Comparison of ENCODE assay signal across 8 cellular contexts in the genomic region with DNA sequence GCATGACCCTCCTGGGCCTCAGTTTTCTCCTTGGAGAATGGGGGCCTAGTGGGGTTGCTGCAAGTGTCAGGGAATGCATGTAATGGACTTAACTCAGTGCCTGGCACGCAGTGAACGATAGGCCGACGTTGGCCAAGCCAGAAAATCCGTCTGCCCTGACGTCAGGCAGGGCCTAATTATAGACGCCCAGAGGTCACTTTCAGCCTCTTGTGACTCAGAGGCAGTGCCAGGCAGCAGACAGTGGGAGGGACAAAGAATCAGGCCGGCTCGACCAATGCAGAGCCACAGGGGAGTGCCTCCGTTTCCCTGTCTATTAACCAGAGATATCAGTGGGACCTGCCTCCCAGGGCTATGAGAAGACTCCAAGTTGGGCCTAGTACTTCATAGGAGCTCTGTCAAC.
DNase-seq lines count a peak whose midpoint lies in the region; ATAC-seq and TF ChIP-seq lines count a peak whose summit lies in the region.
"Had no signal": no experiment of that assay in that cellular context is flagged by ENCODE, and none has a peak within 500 bp of the region (broad histone marks: within the 10 kb centered on the region; RNA-seq: fewer than 3 reads in every experiment).

No MANE protein-coding gene starts in this region.

- H3K9me3 ChIP-seq in esophagus squamous epithelium (no peaks in the 10 kb centered on the region), mucosa of descending colon (no peaks in the 10 kb centered on the region), upper lobe of right lung (no peaks in the 10 kb centered on the region)

- H3K36me3 Mint-ChIP-seq in activated CD4-positive, alpha-beta memory T cell treated with anti-CD3 and anti-CD28 coated beads for 36 hours: no peaks in the 10 kb centered on the region
- H3K36me3 Mint-ChIP-seq in activated CD4-positive, alpha-beta T cell treated with anti-CD3 and anti-CD28 coated beads, Interleukin-2, amount 10 ng/mL, durations not matched to agents 24 days and 14 days (ENCODE audit: low read depth): no peaks in the 10 kb centered on the region

- peaks cover 5% of the 10 kb centered on the region for H3K9me3 Mint-ChIP-seq in activated CD4-positive, alpha-beta memory T cell treated with anti-CD3 and anti-CD28 coated beads for 36 hours
- H3K9me3 Mint-ChIP-seq in activated CD4-positive, alpha-beta T cell treated with anti-CD3 and anti-CD28 coated beads, Interleukin-2, amount 10 ng/mL, durations not matched to agents 24 days and 14 days: no peaks in the 10 kb centered on the region

- H3K27me3 ChIP-seq in esophagus squamous epithelium (no peaks in the 10 kb centered on the region), upper lobe of right lung (peaks cover 4% of the 10 kb centered on the region)

- DNase-seq in RKO (ENCODE audit: low spot score): peak; percentile 47
- no peak for DNase-seq in esophagus squamous epithelium (lab: John Stamatoyannopoulos, UW)
- DNase-seq in mucosa of descending colon: peak; percentile 27 to 60 (median 35)
- DNase-seq in upper lobe of right lung: no peak
- DNase-seq in activated CD4-positive, alpha-beta memory T cell treated with anti-CD3 and anti-CD28 coated beads for 36 hours: no peak
- no peak for DNase-seq in activated CD4-positive, alpha-beta T cell treated with anti-CD3 and anti-CD28 coated beads, Interleukin-2, amount 10 ng/mL, durations not matched to agents 24 days and 14 days
- DNase-seq: erythroblast had no signal

- H3K36me3 ChIP-seq in esophagus squamous epithelium (no peaks in the 10 kb centered on the region), mucosa of descending colon (ENCODE audit: low read depth) (no peaks in the 10 kb centered on the region), upper lobe of right lung (no peaks in the 10 kb centered on the region)

- no peak overlapping the region for H3K27ac Mint-ChIP-seq in activated CD4-positive, alpha-beta memory T cell treated with anti-CD3 and anti-CD28 coated beads for 36 hours
- H3K27ac Mint-ChIP-seq in activated CD4-positive, alpha-beta T cell treated with anti-CD3 and anti-CD28 coated beads, Interleukin-2, amount 10 ng/mL, durations not matched to agents 24 days and 14 days: no peak overlapping the region

- H3K4me1 ChIP-seq in esophagus squamous epithelium (peaks cover 3 to 21% (median 5%) of the 10 kb centered on the region in 3 donors), mucosa of descending colon (ENCODE audit: low read depth) (no peaks in the 10 kb centered on the region), upper lobe of right lung (no peaks in the 10 kb centered on the region)

- H3K4me3 ChIP-seq in esophagus squamous epithelium (no peak overlapping the region), mucosa of descending colon (no peak overlapping the region), upper lobe of right lung (no peak overlapping the region)

- no peak for TF ChIP-seq CTCF in esophagus squamous epithelium (IDR thresholded peaks at IDR 0.05)
- no peak for TF ChIP-seq CTCF in mucosa of descending colon (IDR thresholded peaks at IDR 0.05)
- no peak for TF ChIP-seq CTCF in upper lobe of right lung (IDR thresholded peaks at IDR 0.05)

- no peak for TF ChIP-seq POLR2A in esophagus squamous epithelium (IDR thresholded peaks at IDR 0.05)

- intact Hi-C loops in esophagus squamous epithelium (cut with DNase I): no loop called here
- intact Hi-C loops in mucosa of descending colon (cut with DNase I, micrococcal nuclease): no loop called here
- intact Hi-C loops in upper lobe of right lung (cut with DNase I): no loop called here
- intact Hi-C loops in activated CD4-positive, alpha-beta memory T cell treated with anti-CD3 and anti-CD28 coated beads for 36 hours (cut with micrococcal nuclease): no loop called here
- intact Hi-C loops in activated CD4-positive, alpha-beta T cell treated with anti-CD3 and anti-CD28 coated beads, Interleukin-2, amount 10 ng/mL, durations not matched to agents 24 days and 14 days (cut with micrococcal nuclease): no loop called here

- H3K4me1 Mint-ChIP-seq in activated CD4-positive, alpha-beta memory T cell treated with anti-CD3 and anti-CD28 coated beads for 36 hours (ENCODE audit: low read depth): no peaks in the 10 kb centered on the region
- no peaks in the 10 kb centered on the region for H3K4me1 Mint-ChIP-seq in activated CD4-positive, alpha-beta T cell treated with anti-CD3 and anti-CD28 coated beads, Interleukin-2, amount 10 ng/mL, durations not matched to agents 24 days and 14 days

- no peak overlapping the region for H3K4me3 Mint-ChIP-seq in activated CD4-positive, alpha-beta memory T cell treated with anti-CD3 and anti-CD28 coated beads for 36 hours
- no peak overlapping the region for H3K4me3 Mint-ChIP-seq in activated CD4-positive, alpha-beta T cell treated with anti-CD3 and anti-CD28 coated beads, Interleukin-2, amount 10 ng/mL, durations not matched to agents 24 days and 14 days

- H3K27me3 Mint-ChIP-seq in activated CD4-positive, alpha-beta memory T cell treated with anti-CD3 and anti-CD28 coated beads for 36 hours: peaks cover 5% of the 10 kb centered on the region
- no peaks in the 10 kb centered on the region for H3K27me3 Mint-ChIP-seq in activated CD4-positive, alpha-beta T cell treated with anti-CD3 and anti-CD28 coated beads, Interleukin-2, amount 10 ng/mL, durations not matched to agents 24 days and 14 days

- 69 to 76% methylated on average over 3 to 8 of the region's 10 CpGs for WGBS in esophagus squamous epithelium, 2 donors

- CTCF ChIA-PET in activated CD4-positive, alpha-beta memory T cell treated with anti-CD3 and anti-CD28 coated beads for 36 hours (lab: Charles Lee): no interaction called here

- peak overlapping the region in 3 of 4 donors; percentile 53 to 61 (median 55) for H3K27ac ChIP-seq in esophagus squamous epithelium
- H3K27ac ChIP-seq in upper lobe of right lung: no peak overlapping the region

- POLR2A ChIA-PET in activated CD4-positive, alpha-beta memory T cell treated with anti-CD3 and anti-CD28 coated beads for 36 hours (lab: Charles Lee): no interaction called here

- peak; percentile 68 for ATAC-seq in mucosa of descending colon
- peak; percentile 71 for ATAC-seq in upper lobe of right lung
- no peak for ATAC-seq in HG02852 (IDR thresholded peaks at IDR 0.05; ENCODE audit: unreplicated experiment)

Comparison
In these comparisons a context has a peak if more than half of its experiments do, and no peak if none do; other contexts are left out.
1. DNase-seq: peak in RKO (single experiment) and mucosa of descending colon (3 of 3); none in esophagus squamous epithelium (single experiment), upper lobe of right lung (single experiment), activated CD4-positive, alpha-beta memory T cell treated with anti-CD3 and anti-CD28 coated beads for 36 hours (single experiment) and activated CD4-positive, alpha-beta T cell treated with anti-CD3 and anti-CD28 coated beads, Interleukin-2, amount 10 ng/mL, durations not matched to agents 24 days and 14 days (single experiment).